In the genomic region with DNA sequence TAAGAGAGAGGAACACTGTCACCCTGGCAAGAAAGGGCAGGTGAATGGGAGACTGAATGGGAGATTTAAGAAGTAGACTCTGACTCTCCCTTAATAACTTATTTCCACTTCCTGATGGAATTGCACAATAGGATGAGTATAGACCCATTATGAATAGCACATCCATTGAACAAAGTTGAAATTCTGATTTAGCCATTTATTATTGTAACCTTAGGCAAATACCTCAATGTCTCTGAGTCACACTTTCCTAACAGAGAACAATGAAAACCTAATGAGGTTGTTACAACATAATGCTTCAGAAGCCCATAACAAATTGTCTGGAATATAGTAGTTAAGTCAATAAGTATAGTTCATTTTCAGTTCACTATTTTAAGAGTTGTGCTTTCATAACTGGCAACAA, we compare ENCODE assay signal across 13 cellular contexts.
DNase-seq lines count a peak whose midpoint lies in the region; ATAC-seq and TF ChIP-seq lines count a peak whose summit lies in the region.
"Had no signal": no experiment of that assay in that cellular context is flagged by ENCODE, and none has a peak within 500 bp of the region (broad histone marks: within the 10 kb centered on the region; RNA-seq: fewer than 3 reads in every experiment).

No MANE protein-coding gene starts in this region.

- H4K20me1 ChIP-seq in PC-3 (ENCODE audit: low read length), result no peaks in the 10 kb centered on the region
- no peaks in the 10 kb centered on the region for H4K20me1 ChIP-seq in osteoblast (ENCODE audit: insufficient read depth, low read length)

- H3K4me1 ChIP-seq in PC-3 (ENCODE audit: insufficient read depth, low read length) (peaks cover 29% of the 10 kb centered on the region), osteoblast (ENCODE audit: insufficient read depth, low read length) (peaks cover 10% of the 10 kb centered on the region)

- TF ChIP-seq CTCF in PC-3 (conservative IDR thresholded peaks at IDR 0.05; ENCODE audit: low read depth, low read length) (no peak), epithelial cell of esophagus (IDR thresholded peaks at IDR 0.05; ENCODE audit: insufficient read depth, low read depth, low read length, missing control alignments) (no peak), osteoblast (IDR thresholded peaks at IDR 0.05; ENCODE audit: extremely low read depth, low read depth, low read length) (no peak)

- H3K4me3 ChIP-seq in PC-3 (ENCODE audit: low read length) (no peak overlapping the region), epithelial cell of esophagus (ENCODE audit: low read length) (no peak overlapping the region), osteoblast (ENCODE audit: insufficient read depth, low read length) (no peak overlapping the region)
- H3K4me3 ChIP-seq: cardiac muscle cell, PC-9, skin epidermis had no signal

- H3K9me3 ChIP-seq in PC-3 (ENCODE audit: low read length), result no peaks in the 10 kb centered on the region
- no peaks in the 10 kb centered on the region for H3K9me3 ChIP-seq in osteoblast (ENCODE audit: low read depth, low read length)

- intact Hi-C loops in PC-3 (cut with micrococcal nuclease), result loop anchor here (5.0 kb wide), 1 partner anchor 201 kb away; no protein-coding TSS in a partner anchor

- no peaks in the 10 kb centered on the region for H3F3A ChIP-seq in PC-3 (ENCODE audit: low read length, unreplicated experiment)

- POLR2A ChIA-PET in PC-3 (lab: Charles Lee; ENCODE audit: unreplicated experiment), result no interaction called here

- H3K36me3 ChIP-seq in PC-3 (ENCODE audit: low read depth, low read length), result no peaks in the 10 kb centered on the region
- no peaks in the 10 kb centered on the region for H3K36me3 ChIP-seq in osteoblast (ENCODE audit: insufficient read depth, low read length)
- H3K36me3 ChIP-seq: cardiac muscle cell had no signal

- no peak overlapping the region for H2AFZ ChIP-seq in PC-3 (ENCODE audit: low read length)
- no peak overlapping the region for H2AFZ ChIP-seq in osteoblast (ENCODE audit: low read length)
- H2AFZ ChIP-seq: PC-9 had no signal

- H3K79me2 ChIP-seq in PC-3 (ENCODE audit: low read length) (no peaks in the 10 kb centered on the region), osteoblast (ENCODE audit: insufficient read depth, low read length) (no peaks in the 10 kb centered on the region)

- H3K9ac ChIP-seq in PC-3 (ENCODE audit: low read length), result peak overlapping the region; percentile 33; the same call in 1 of the 2 replicates

- H3K27me3 ChIP-seq in PC-3 (ENCODE audit: low read length) (no peaks in the 10 kb centered on the region), osteoblast (ENCODE audit: insufficient read depth, low read length) (no peaks in the 10 kb centered on the region)
- H3K27me3 ChIP-seq: cardiac muscle cell had no signal

- peak overlapping the region; percentile 92 for H3K27ac ChIP-seq in PC-3 (ENCODE audit: low read length)
- H3K27ac ChIP-seq in osteoblast (ENCODE audit: low read depth, low read length), result peak overlapping the region; percentile 75
- H3K27ac ChIP-seq: cardiac muscle cell, PC-9 had no signal

- no TSS peak for BruUV-seq in PC-3 (replicated peaks; lab: Mats Ljungman, UMichigan)

- DNase-seq in HS-5 (ENCODE audit: low read depth) (peak; percentile 64), PC-3 (peak; percentile 86), epithelial cell of esophagus (ENCODE audit: low read depth) (peak; percentile 94), osteoblast (ENCODE audit: insufficient read length, low spot score, missing footprints) (no peak), DMS 273 treated with DMSO at 0.1 percent for 48 hours (lab: John Stamatoyannopoulos, UW) (no peak)
- DNase-seq in activated effector memory CD4-positive, alpha-beta T cell treated with Interleukin-2 at 50 U/mL for 16 hours, result no peak
- DNase-seq: activated CD4-positive, alpha-beta T cell treated with anti-CD3 and anti-CD28 coated beads, Interleukin-2, amount 10 ng/mL, durations not matched to agents 7 days and 5 days; H7; mesenchymal stem cell had no signal

- ATAC-seq in PC-3 (peak; percentile 69), GM19395 (IDR thresholded peaks at IDR 0.05; ENCODE audit: unreplicated experiment) (no peak)

- no peaks in the 10 kb centered on the region for H3K9me2 ChIP-seq in PC-3 (replicated peaks; ENCODE audit: low read length)

- H3K4me2 ChIP-seq in PC-3 (ENCODE audit: low read length) (peak overlapping the region; percentile 36), osteoblast (ENCODE audit: insufficient read depth, low read length) (no peak overlapping the region)
- H3K4me2 ChIP-seq: PC-9 had no signal

- CTCF ChIA-PET in PC-3 (lab: Charles Lee), result no interaction called here

Comparison
In these comparisons a context has a peak if more than half of its experiments do, and no peak if none do; other contexts are left out.
1. DNase-seq: peak in HS-5 (single experiment), PC-3 (single experiment) and epithelial cell of esophagus (single experiment); none in osteoblast (single experiment), activated effector memory CD4-positive, alpha-beta T cell treated with Interleukin-2 at 50 U/mL for 16 hours (single experiment) and DMS 273 treated with DMSO at 0.1 percent for 48 hours (single experiment).